ENCODE assay signal across 8 cellular contexts in genomic region chr16:569445-570254, GRCh38. TPM values are rescaled to one million over a fixed set of nuclear protein-coding genes. Genes with fewer than 3 reads are reported as not detected.
DNase-seq lines count a peak whose midpoint lies in the region; ATAC-seq and TF ChIP-seq lines count a peak whose summit lies in the region.

Gene PIGQ, plus strand, starts transcription at chr16:569968. Its CDS starts 4,107 bp downstream, at chr16:574075.

- H3K4me3 Mint-ChIP-seq in activated CD4-positive, alpha-beta memory T cell treated with anti-CD3 and anti-CD28 coated beads for 36 hours, result peak within 1 kb of the TSS; percentile 79

- ATAC-seq in GM19372 (IDR thresholded peaks at IDR 0.05; ENCODE audit: low read depth, unreplicated experiment), result peak; percentile 47
- ATAC-seq in right lobe of liver, result peak; percentile 45 to 71 (median 65)
- ATAC-seq in GM21786 (IDR thresholded peaks at IDR 0.05; ENCODE audit: unreplicated experiment), result no peak

- peak within 1 kb of the TSS; percentile 70 for H3K27ac ChIP-seq in C4-2B
- H3K27ac ChIP-seq in dorsolateral prefrontal cortex, result peak within 1 kb of the TSS in 54 of 59 donors; percentile 24 to 92 (median 80)
- H3K27ac ChIP-seq in right lobe of liver, result peak within 1 kb of the TSS; percentile 44 to 68 (median 51)

- H3K4me1 Mint-ChIP-seq in activated CD4-positive, alpha-beta memory T cell treated with anti-CD3 and anti-CD28 coated beads for 36 hours (ENCODE audit: low read depth), result peaks cover 33% of the 10 kb centered on the region

- H3K36me3 Mint-ChIP-seq in activated CD4-positive, alpha-beta memory T cell treated with anti-CD3 and anti-CD28 coated beads for 36 hours, result no peaks in the 10 kb centered on the region

- H3K27ac Mint-ChIP-seq in activated CD4-positive, alpha-beta memory T cell treated with anti-CD3 and anti-CD28 coated beads for 36 hours, result peak within 1 kb of the TSS; percentile 88

- intact Hi-C loops in activated CD4-positive, alpha-beta memory T cell treated with anti-CD3 and anti-CD28 coated beads for 36 hours (cut with micrococcal nuclease), result loop anchor here (2.0 kb wide), 1 partner anchor 19 kb away; no protein-coding TSS in a partner anchor
- intact Hi-C loops in dorsolateral prefrontal cortex (cut with DNase I) (no loop called here), right lobe of liver (cut with DNase I) (no loop called here)

- H3K36me3 ChIP-seq in right lobe of liver, result no peaks in the 10 kb centered on the region

- DNase-seq in NB4 (ENCODE audit: low read depth), result peak; percentile 63
- peak; percentile 76 for DNase-seq in activated CD4-positive, alpha-beta memory T cell treated with anti-CD3 and anti-CD28 coated beads for 36 hours
- DNase-seq in dorsolateral prefrontal cortex, result peak in 8 of 10 donors; percentile 48 to 80 (median 62)
- peak; percentile 64 to 73 (median 70) for DNase-seq in right lobe of liver
- peak; percentile 66 for DNase-seq in stimulated activated CD4-positive, alpha-beta T cell treated with anti-CD3 and anti-CD28 coated beads, Interleukin-4, amount 100 ng/mL, for 1 hour

- TF ChIP-seq POLR2A in NB4 (IDR thresholded peaks at IDR 0.05; ENCODE audit: extremely low read depth, insufficient read length) (no peak), right lobe of liver (IDR thresholded peaks at IDR 0.05) (no peak)

- H3K27me3 ChIP-seq in dorsolateral prefrontal cortex, result peaks cover 0 to 7% (median 0%) of the 10 kb centered on the region in 45 donors
- H3K27me3 ChIP-seq in right lobe of liver, result no peaks in the 10 kb centered on the region

- H3K4me1 ChIP-seq in right lobe of liver, result peaks cover 0 to 8% (median 0%) of the 10 kb centered on the region in 4 donors

- POLR2A ChIA-PET in activated CD4-positive, alpha-beta memory T cell treated with anti-CD3 and anti-CD28 coated beads for 36 hours (lab: Charles Lee), result interaction anchor here (0.9 to 1.1 kb wide), 2 partner anchors 19 to 80 kb away, joined by 3 read pairs; partner anchors contain the start of gene WDR90

- no peaks in the 10 kb centered on the region for H3K9me3 ChIP-seq in right lobe of liver

- TF ChIP-seq CTCF in C4-2B (conservative IDR thresholded peaks at IDR 0.05), result no peak
- no peak for TF ChIP-seq CTCF in NB4 (IDR thresholded peaks at IDR 0.05; ENCODE audit: low read depth, low read length)
- peak in 2 of 56 donors; percentile 7 to 24 for TF ChIP-seq CTCF in dorsolateral prefrontal cortex (IDR thresholded peaks at IDR 0.05 in 54 of 56, conservative IDR thresholded peaks at IDR 0.05 in 2 of 56; ENCODE audit: low read depth in 1 of 56, partially characterized antibody in 56 of 56)
- TF ChIP-seq CTCF in right lobe of liver (IDR thresholded peaks at IDR 0.05), result no peak

- no peaks in the 10 kb centered on the region for H3K9me3 Mint-ChIP-seq in activated CD4-positive, alpha-beta memory T cell treated with anti-CD3 and anti-CD28 coated beads for 36 hours

- CTCF ChIA-PET in activated CD4-positive, alpha-beta memory T cell treated with anti-CD3 and anti-CD28 coated beads for 36 hours (lab: Charles Lee), result no interaction called here

- H3K4me3 ChIP-seq in NB4 (ENCODE audit: low read depth, low read length) (peak within 1 kb of the TSS; percentile 83), dorsolateral prefrontal cortex (peak within 1 kb of the TSS; percentile 56 to 95 (median 81)), right lobe of liver (peak within 1 kb of the TSS; percentile 69 to 93 (median 82))

- WGBS in right lobe of liver (ENCODE audit: insufficient coverage, low coverage, low lambda C conversion rate, missing lambda C conversion rate), result 12% methylated on average over 5 of the region's 87 CpGs

- H3K27me3 Mint-ChIP-seq in activated CD4-positive, alpha-beta memory T cell treated with anti-CD3 and anti-CD28 coated beads for 36 hours, result no peaks in the 10 kb centered on the region

RNA-seq across cellular contexts. Expression of gene PIGQ, which starts in this region (rescaled TPM):
- 10 to 100 TPM; 24.2 to 26.2 TPM for total RNA-seq in activated CD4-positive, alpha-beta memory T cell treated with anti-CD3 and anti-CD28 coated beads for 36 hours
- total RNA-seq in dorsolateral prefrontal cortex (100 to 1,000 TPM in 8 of 120 experiments, 10 to 100 TPM in 112; 51.5 to 125 (median 72.9) TPM), right lobe of liver (10 to 100 TPM; 19.5 to 32.0 (median 27.8) TPM)
